In the genomic region with DNA sequence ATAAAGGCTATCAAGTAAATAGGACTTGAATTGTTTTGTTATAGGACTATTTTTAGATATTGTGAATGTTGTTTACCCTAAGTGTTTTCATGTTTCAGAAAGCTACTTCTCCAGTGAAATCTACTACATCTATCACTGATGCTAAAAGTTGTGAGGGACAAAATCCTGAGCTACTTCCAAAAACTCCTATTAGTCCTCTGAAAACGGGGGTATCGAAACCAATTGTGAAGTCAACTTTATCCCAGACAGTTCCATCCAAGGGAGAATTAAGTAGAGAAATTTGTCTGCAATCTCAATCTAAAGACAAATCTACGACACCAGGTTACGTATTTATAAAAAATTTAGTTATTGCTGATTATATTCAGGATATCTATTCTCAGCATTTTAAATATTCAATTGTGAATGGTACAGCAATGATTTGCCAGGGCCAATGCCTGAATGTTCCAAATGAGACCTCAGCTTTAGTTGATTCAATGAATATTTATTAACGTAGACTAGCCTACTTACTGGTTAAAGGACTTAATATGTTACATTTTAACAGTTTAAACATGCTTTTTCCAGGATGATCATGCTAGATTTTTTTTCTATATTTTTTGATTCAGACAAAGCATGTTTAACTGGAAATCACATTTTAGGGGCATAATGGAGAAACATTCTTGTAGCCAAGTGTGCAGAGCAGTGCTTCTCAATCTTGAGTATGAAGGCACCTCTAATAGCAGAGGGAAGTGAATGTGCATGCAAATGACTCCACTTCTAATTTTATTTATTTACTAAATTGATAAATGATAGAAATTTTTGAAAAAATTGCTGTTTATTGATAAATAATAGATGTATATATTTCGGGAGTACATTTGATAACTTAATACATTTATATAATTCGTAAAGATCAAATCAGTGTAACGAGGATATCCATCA, we compare ENCODE assay signal across 24 cellular contexts. TPM values are rescaled to one million over a fixed set of nuclear protein-coding genes. Genes with fewer than 3 reads are reported as not detected.
A peak's percentile ranks its signal among the peaks of the same experiment; 100 is the strongest.
DNase-seq lines count a peak whose midpoint lies in the region; ATAC-seq and TF ChIP-seq lines count a peak whose summit lies in the region.
"Had no signal": no experiment of that assay in that cellular context is flagged by ENCODE, and none has a peak within 500 bp of the region (broad histone marks: within the 10 kb centered on the region; RNA-seq: fewer than 3 reads in every experiment).

No MANE protein-coding gene starts in this region.

- peaks cover 24% of the 10 kb centered on the region for H3K4me1 ChIP-seq in Panc1 (ENCODE audit: control insufficient read depth, insufficient read depth, low read length)
- H3K4me1 ChIP-seq in upper lobe of right lung, result no peaks in the 10 kb centered on the region
- H3K4me1 ChIP-seq: BLaER1, Peyer's patch, SJCRH30 had no signal

- no TSS peak for BruUV-seq in Panc1 (replicated peaks; lab: Mats Ljungman, UMichigan)

- POLR2A ChIA-PET in Panc1 (lab: Charles Lee), result no interaction called here

- H3K27ac ChIP-seq in Panc1 (ENCODE audit: low read length) (peak overlapping the region; percentile 57; the same call in 1 of the 2 replicates), dorsolateral prefrontal cortex (peak overlapping the region; percentile 15 to 99 (median 91)), upper lobe of right lung (no peak overlapping the region)
- H3K27ac ChIP-seq: BLaER1, HL-60, Peyer's patch, SJCRH30 had no signal

- peaks cover 79% of the 10 kb centered on the region for H3K36me3 ChIP-seq in Panc1 (ENCODE audit: control insufficient read depth, insufficient read depth, low read length)
- H3K36me3 ChIP-seq in upper lobe of right lung, result no peaks in the 10 kb centered on the region
- H3K36me3 ChIP-seq: Peyer's patch had no signal

- DNase-seq in Panc1 (ENCODE audit: low read depth, low spot score) (no peak), dorsolateral prefrontal cortex (no peak), midbrain (lab: John Stamatoyannopoulos, UW) (peak; percentile 16), superior temporal gyrus (ENCODE audit: extremely low spot score) (peak; percentile 73), upper lobe of right lung (no peak), NCI-H526 treated with DMSO at 0.1 percent for 48 hours (lab: John Stamatoyannopoulos, UW) (no peak), NCI-H1105 (lab: John Stamatoyannopoulos, UW) (no peak)
- no peak for DNase-seq in activated effector memory CD4-positive, alpha-beta T cell treated with Interleukin-2 at 50 U/mL for 16 hours
- DNase-seq: ACHN; CD4-positive, alpha-beta T cell; DMS 273 treated with DMSO at 0.1 percent for 48 hours; DMS79 treated with DMSO at 0.1 percent for 48 hours; KBM-7; NCI-H1092; NCI-H2227 treated with DMSO at 0.1 percent for 48 hours; NCI-H510A; NCI-H774; NK-92 treated with Interleukin-12 subunit alpha and Interleukin-12 subunit beta, amount 100 ng/mL, for 24 hours; Peyer's patch; SJCRH30 had no signal

- TF ChIP-seq CTCF in Panc1 (IDR thresholded peaks at IDR 0.05), result no peak
- no peak for TF ChIP-seq CTCF in dorsolateral prefrontal cortex (IDR thresholded peaks at IDR 0.05 in 54 of 56, conservative IDR thresholded peaks at IDR 0.05 in 2 of 56; ENCODE audit: low read depth in 1 of 56, partially characterized antibody in 56 of 56)
- no peak for TF ChIP-seq CTCF in upper lobe of right lung (IDR thresholded peaks at IDR 0.05)

- CTCF ChIA-PET in Panc1 (lab: Charles Lee), result no interaction called here

- H3K4me3 ChIP-seq in Panc1 (ENCODE audit: low read depth in 2 of 2, low read length in 2 of 2) (no peak overlapping the region), dorsolateral prefrontal cortex (peak overlapping the region; percentile 8 to 81 (median 56)), upper lobe of right lung (no peak overlapping the region)
- H3K4me3 ChIP-seq: BLaER1, HAP-1, Peyer's patch, SJCRH30 had no signal

- in situ Hi-C loops in Panc1 (cut with HindIII; ENCODE audit: low pct_unique_long_range_greater_than_20kb, low sequenced_read_pairs), result no loop called here

- H3K9me3 ChIP-seq in Panc1 (ENCODE audit: control insufficient read depth, insufficient read depth, low read depth, low read length) (no peaks in the 10 kb centered on the region), upper lobe of right lung (no peaks in the 10 kb centered on the region)
- H3K9me3 ChIP-seq: BLaER1, HAP-1, Peyer's patch, SJCRH30 had no signal

- ATAC-seq in Panc1 (no peak), upper lobe of right lung (no peak)
- ATAC-seq: HepG2 had no signal

- H3K27me3 ChIP-seq in Panc1 (ENCODE audit: control insufficient read depth, insufficient read depth, low read length) (no peaks in the 10 kb centered on the region), dorsolateral prefrontal cortex (no peaks in the 10 kb centered on the region), upper lobe of right lung (no peaks in the 10 kb centered on the region)
- H3K27me3 ChIP-seq: BLaER1, Peyer's patch, SJCRH30 had no signal

- intact Hi-C loops in Panc1 (cut with micrococcal nuclease; ENCODE audit: unreplicated experiment) (no loop called here), dorsolateral prefrontal cortex (cut with DNase I) (loop anchor here in 1 of 2 donors (5.0 kb wide), 1 partner anchor 41 kb away; a partner anchor contains a TSS), upper lobe of right lung (cut with DNase I) (no loop called here)

RNA-seq across cellular contexts. Expression of a gene that starts 18.2 kb away (rescaled TPM):
- 238 TPM for total RNA-seq in Panc1 (2021; ENCODE audit: unreplicated experiment)
- polyA plus RNA-seq in Panc1 (2012; ENCODE audit: insufficient read length), result 51.0 TPM
- total RNA-seq in dorsolateral prefrontal cortex, result 100 to 1,000 TPM in 72 of 120 experiments, 10 to 100 TPM in 48; 26.6 to 509 (median 114) TPM
- 3.3 TPM for total RNA-seq in upper lobe of right lung

Comparison
In these comparisons a context has a peak if more than half of its experiments do, and no peak if none do; other contexts are left out.
1. DNase-seq: peak in midbrain (single experiment) and superior temporal gyrus (single experiment); none in Panc1 (single experiment), dorsolateral prefrontal cortex (0 of 10), upper lobe of right lung (single experiment), activated effector memory CD4-positive, alpha-beta T cell treated with Interleukin-2 at 50 U/mL for 16 hours (single experiment), NCI-H526 treated with DMSO at 0.1 percent for 48 hours (single experiment) and NCI-H1105 (single experiment).
2. H3K4me3 ChIP-seq: peak in dorsolateral prefrontal cortex (59 of 59); none in Panc1 (0 of 2) and upper lobe of right lung (single experiment).